ENCODE assay signal across 8 cellular contexts in genomic region chr1:8873506-8874229, GRCh38. TPM values are rescaled to one million over a fixed set of nuclear protein-coding genes. Genes with fewer than 3 reads are reported as not detected.
DNase-seq lines count a peak whose midpoint lies in the region; ATAC-seq and TF ChIP-seq lines count a peak whose summit lies in the region.

No MANE protein-coding gene starts in this region.

- 41% methylated on average over 5 of the region's 5 CpGs for WGBS in liver

- H3K36me3 ChIP-seq in colonic mucosa (peaks cover 12% of the 10 kb centered on the region), liver (ENCODE audit: control insufficient read depth in 4 of 4, insufficient read depth in 3 of 4, low read depth in 1 of 4, low read length in 3 of 4) (peaks cover 15 to 50% (median 38%) of the 10 kb centered on the region in 4 donors)

- H3K27ac ChIP-seq in C4-2B (peak overlapping the region; percentile 17), colonic mucosa (peak overlapping the region; percentile 58), liver (ENCODE audit: low read depth in 1 of 2, low read length in 2 of 2) (peak overlapping the region; percentile 80 to 95)

- DNase-seq in M059J (ENCODE audit: low read depth) (peak; percentile 100), colonic mucosa (peak; percentile 86)
- peak; percentile 67 for DNase-seq in activated CD4-positive, alpha-beta T cell treated with anti-CD3 and anti-CD28 coated beads, Interleukin-2, amount 50 U/mL, for 1 hour
- DNase-seq in stimulated activated CD4-positive, alpha-beta T cell treated with anti-CD3 and anti-CD28 coated beads, TNF-alpha, amount 100 ng/mL, for 24 hours (ENCODE audit: low read depth in 3 of 3): peak; percentile 63 to 84 (median 78)

- TF ChIP-seq CTCF in C4-2B (conservative IDR thresholded peaks at IDR 0.05): no peak
- no peak for TF ChIP-seq CTCF in colonic mucosa (IDR thresholded peaks at IDR 0.05)
- TF ChIP-seq CTCF in liver (IDR thresholded peaks at IDR 0.05; ENCODE audit: low read depth, low read length, missing input control): no peak

- no peak for TF ChIP-seq RAD21 in liver (IDR thresholded peaks at IDR 0.05)

- intact Hi-C loops in colonic mucosa (cut with DNase I): loop anchor here (5.0 kb wide), 1 partner anchor 114 kb away; no protein-coding TSS in a partner anchor

- peaks cover 33% of the 10 kb centered on the region for H3K4me1 ChIP-seq in colonic mucosa
- peaks cover 31 to 81% (median 61%) of the 10 kb centered on the region in 4 donors for H3K4me1 ChIP-seq in liver (ENCODE audit: control insufficient read depth in 4 of 4, insufficient read depth in 4 of 4, low read length in 3 of 4)

- H3K9ac ChIP-seq in colonic mucosa (ENCODE audit: low read depth in 2 of 2, low read length in 2 of 2) (peak overlapping the region in 1 of 2 donors; percentile 32), liver (ENCODE audit: low read depth in 1 of 2, low read length in 2 of 2) (peak overlapping the region in 1 of 2 donors; percentile 50)

- H3K27me3 ChIP-seq in colonic mucosa (no peaks in the 10 kb centered on the region), liver (ENCODE audit: control insufficient read depth in 4 of 4, insufficient read depth in 4 of 4, low read length in 3 of 4) (no peaks in the 10 kb centered on the region)

- H3K9me3 ChIP-seq in colonic mucosa (no peaks in the 10 kb centered on the region), liver (ENCODE audit: control insufficient read depth in 4 of 4, low read length in 3 of 4) (no peaks in the 10 kb centered on the region)

- ATAC-seq in GM21576 (IDR thresholded peaks at IDR 0.05; ENCODE audit: unreplicated experiment) (no peak), GM21529 (IDR thresholded peaks at IDR 0.05; ENCODE audit: unreplicated experiment) (no peak)

- H3K4me3 ChIP-seq in colonic mucosa (no peak overlapping the region), liver (ENCODE audit: low read depth in 1 of 3, low read length in 3 of 3) (no peak overlapping the region)

TF ChIP-seq in liver, 16 proteins besides CTCF, POLR2A, EP300 and RAD21:
- TF ChIP-seq SP1 (IDR thresholded peaks at IDR 0.05) (no peak), JUND (IDR thresholded peaks at IDR 0.05) (peak; percentile 69 to 90), ZBTB33 (IDR thresholded peaks at IDR 0.05) (no peak), HNF4G (IDR thresholded peaks at IDR 0.05) (no peak), TAF1 (conservative IDR thresholded peaks at IDR 0.05) (no peak)

RNA-seq across cellular contexts. Expression of gene ENO1, which starts 4.8 kb away (rescaled TPM):
- 3,081 and 3,852 TPM in 2 replicates for total RNA-seq in M059J (2014; rRNA removed; shearing (Covaris generic))
- 1,000 to 10,000 TPM in 1 of 2 donors, 100 to 1,000 TPM in 1; 982 to 1,067 TPM for total RNA-seq in colonic mucosa
- total RNA-seq in liver: 100 to 1,000 TPM; 270 to 394 TPM
- 100 to 1,000 TPM; 365 to 499 TPM for polyA plus RNA-seq in liver

RNA-seq across cellular contexts. Expression of gene RERE, which starts 56.2 kb away (rescaled TPM):
- 4.7 and 13.1 TPM in 2 replicates for total RNA-seq in M059J (2014; rRNA removed; shearing (Covaris generic))
- total RNA-seq in colonic mucosa (100 to 1,000 TPM in 1 of 2 donors, 10 to 100 TPM in 1; 96.0 to 105 TPM), liver (10 to 100 TPM; 37.1 to 49.1 TPM)
- 10 to 100 TPM in 1 of 2 donors, 1 to 10 TPM in 1; 9.8 to 12.6 TPM for polyA plus RNA-seq in liver

Comparison
In these comparisons a context has a peak if more than half of its experiments do, and no peak if none do; other contexts are left out.
1. H3K27ac ChIP-seq: peak in every context shown above with its lines; median percentile 88 in liver; 58 in colonic mucosa; 17 in C4-2B.